ENCODE assay signal across 8 cellular contexts in genomic region chr4:88599714-88600113, GRCh38. TPM values are rescaled to one million over a fixed set of nuclear protein-coding genes. Genes with fewer than 3 reads are reported as not detected.
DNase-seq lines count a peak whose midpoint lies in the region; ATAC-seq and TF ChIP-seq lines count a peak whose summit lies in the region.

No MANE protein-coding gene starts in this region.

- H3K4me2 ChIP-seq in skeletal muscle satellite cell (ENCODE audit: low read length), result peak overlapping the region; percentile 82

- no peak for TF ChIP-seq POLR2A in gastroesophageal sphincter (IDR thresholded peaks at IDR 0.05)

- DNase-seq in GM13976 (ENCODE audit: low spot score) (peak; percentile 13), activated gamma-delta T cell treated with Interleukin-2 at 50 U/mL for 16 hours (no peak), globus pallidus (ENCODE audit: low spot score) (no peak), HPDE6-E6E7 (ENCODE audit: extremely low spot score) (no peak)

- H3K4me3 ChIP-seq in gastroesophageal sphincter (peak overlapping the region in 1 of 2 donors; percentile 11), skeletal muscle satellite cell (ENCODE audit: low read length) (peak overlapping the region; percentile 55)

- ATAC-seq in gastroesophageal sphincter, result peak; percentile 50
- ATAC-seq in HG03378 (IDR thresholded peaks at IDR 0.05; ENCODE audit: unreplicated experiment), result no peak

- H3K36me3 ChIP-seq in gastroesophageal sphincter (peaks cover 0 to 15% of the 10 kb centered on the region in 2 donors), skeletal muscle satellite cell (ENCODE audit: insufficient read depth, low read length) (peaks cover 21% of the 10 kb centered on the region)

- peak overlapping the region; percentile 79 for H3K9ac ChIP-seq in skeletal muscle satellite cell (ENCODE audit: low read depth, low read length)

- no peaks in the 10 kb centered on the region for H3K27me3 ChIP-seq in gastroesophageal sphincter
- no peaks in the 10 kb centered on the region for H3K27me3 ChIP-seq in skeletal muscle satellite cell (ENCODE audit: control insufficient read depth, insufficient read depth, low read length)

- no peaks in the 10 kb centered on the region for H3K9me3 ChIP-seq in gastroesophageal sphincter
- H3K9me3 ChIP-seq in skeletal muscle satellite cell (replicated peaks; ENCODE audit: low read length), result no peaks in the 10 kb centered on the region

- in situ Hi-C loops in GM13976 (cut with MboI; ENCODE audit: low sequenced_read_pairs, unreplicated experiment), result no loop called here

- 78% methylated on average over 1 of the region's 1 CpG; no CpG with 5 or more reads in 1 of the 2 donors for WGBS in gastroesophageal sphincter (ENCODE audit: low coverage in 1 of 2), 2 donors

- TF ChIP-seq CTCF in GM13976 (IDR thresholded peaks at IDR 0.05; ENCODE audit: borderline replicate concordance, control extremely low read depth, extremely low read depth, insufficient read depth, missing control alignments), result no peak
- no peak for TF ChIP-seq CTCF in VCaP (conservative IDR thresholded peaks at IDR 0.05)
- no peak for TF ChIP-seq CTCF in gastroesophageal sphincter (IDR thresholded peaks at IDR 0.05)

- H3K27ac ChIP-seq in VCaP (peak overlapping the region; percentile 91), gastroesophageal sphincter (peak overlapping the region; percentile 43 to 64 (median 58))

- TF ChIP-seq EP300 in gastroesophageal sphincter (IDR thresholded peaks at IDR 0.05), result no peak

- H3K4me1 ChIP-seq in gastroesophageal sphincter (peaks cover 8 to 66% (median 18%) of the 10 kb centered on the region in 3 donors), skeletal muscle satellite cell (ENCODE audit: control insufficient read depth, insufficient read depth, low read length) (peaks cover 38% of the 10 kb centered on the region)

RNA-seq across cellular contexts. Expression of gene HERC3, which starts 7.4 kb away (rescaled TPM):
- total RNA-seq in gastroesophageal sphincter, result 10 to 100 TPM; 45.0 to 60.7 (median 51.9) TPM
- total RNA-seq in skeletal muscle satellite cell (2012; rRNA removed), result 16.0 and 23.4 TPM in 2 replicates
